16 cellular contexts compared by ENCODE assay signal in genomic region chr18:9067823-9068222, GRCh38. TPM values are rescaled to one million over a fixed set of nuclear protein-coding genes. Genes with fewer than 3 reads are reported as not detected.
DNase-seq lines count a peak whose midpoint lies in the region; ATAC-seq and TF ChIP-seq lines count a peak whose summit lies in the region.
"Had no signal": no experiment of that assay in that cellular context is flagged by ENCODE, and none has a peak within 500 bp of the region (broad histone marks: within the 10 kb centered on the region; RNA-seq: fewer than 3 reads in every experiment).

No MANE protein-coding gene starts in this region.

- H3K27me3 ChIP-seq in BLaER1, result no peaks in the 10 kb centered on the region
- H3K27me3 ChIP-seq: MG63 had no signal

- H3K4me3 Mint-ChIP-seq in activated T-cell treated with anti-CD3 and anti-CD28 coated beads, Interleukin-2, amount 50 U/mL, for 72 hours, result no peak overlapping the region

- POLR2A ChIA-PET in OCI-LY7 (lab: Charles Lee), result interaction anchor here (0.6 to 0.7 kb wide), 2 partner anchors 13 to 471 kb away, joined by 3 read pairs; no protein-coding TSS in a partner anchor

- peak overlapping the region; percentile 70; the same call in 1 of the 2 replicates for H3K4me2 ChIP-seq in BLaER1
- no peak overlapping the region for H3K4me2 ChIP-seq in OCI-LY7 (ENCODE audit: low read length)

- no peaks in the 10 kb centered on the region for H3K9me3 Mint-ChIP-seq in activated T-cell treated with anti-CD3 and anti-CD28 coated beads, Interleukin-2, amount 50 U/mL, for 72 hours

- H3K9me3 ChIP-seq in BLaER1 (no peaks in the 10 kb centered on the region), OCI-LY7 (ENCODE audit: low read length) (peaks cover 7% of the 10 kb centered on the region; the same call in 1 of the 2 replicates)
- H3K9me3 ChIP-seq: MG63 had no signal

- H3K4me1 ChIP-seq in BLaER1, result peaks cover 58% of the 10 kb centered on the region
- H3K4me1 ChIP-seq in OCI-LY7 (ENCODE audit: insufficient read depth, low read length, poor library complexity, severe bottlenecking), result peaks cover 76% of the 10 kb centered on the region

- ATAC-seq in activated T-cell treated with anti-CD3 and anti-CD28 coated beads, Interleukin-2, amount 50 U/mL, for 72 hours (replicated peaks in 1 of 2), result no peak
- ATAC-seq in GM18498 (IDR thresholded peaks at IDR 0.05; ENCODE audit: unreplicated experiment) (no peak), HG02981 (IDR thresholded peaks at IDR 0.05; ENCODE audit: unreplicated experiment) (no peak)

- TF ChIP-seq CTCF in OCI-LY7 (conservative IDR thresholded peaks at IDR 0.05; ENCODE audit: low read length) (no peak), epithelial cell of esophagus (IDR thresholded peaks at IDR 0.05; ENCODE audit: insufficient read depth, low read depth, low read length, missing control alignments) (no peak), GM10266 (IDR thresholded peaks at IDR 0.05; ENCODE audit: control insufficient read depth, insufficient read depth, low read depth, missing control alignments) (no peak)

- peaks cover 0 to 3% of the 10 kb centered on the region in 2 donors for H3K36me3 Mint-ChIP-seq in activated T-cell treated with anti-CD3 and anti-CD28 coated beads, Interleukin-2, amount 50 U/mL, for 72 hours (ENCODE audit: insufficient read depth in 2 of 2)

- H3K36me3 ChIP-seq in BLaER1 (no peaks in the 10 kb centered on the region), OCI-LY7 (ENCODE audit: insufficient read depth, low read length) (no peaks in the 10 kb centered on the region; the same call in 1 of the 2 replicates)
- H3K36me3 ChIP-seq: MG63 had no signal

- H3K9ac ChIP-seq in BLaER1, result no peak overlapping the region

- BruUV-seq in OCI-LY7 (replicated peaks; lab: Mats Ljungman, UMichigan), result no TSS peak

- DNase-seq in OCI-LY7 (ENCODE audit: low spot score) (no peak), epithelial cell of esophagus (ENCODE audit: low read depth) (peak; percentile 26), mucosa of gallbladder (ENCODE audit: low spot score) (peak; percentile 31), GM10266 (ENCODE audit: extremely low spot score) (no peak)
- DNase-seq in activated T-cell treated with anti-CD3 and anti-CD28 coated beads, Interleukin-2, amount 50 U/mL, for 72 hours, result no peak
- DNase-seq: EL, KG1, MG63, NCI-H1105, NCI-H1694 treated with DMSO at 0.1 percent for 48 hours, NCI-H345, SIG-M5 had no signal

- no peaks in the 10 kb centered on the region for H3K9me2 ChIP-seq in OCI-LY7 (ENCODE audit: insufficient read depth, low read length)

- H3K27ac ChIP-seq in BLaER1 (peak overlapping the region; percentile 53; the same call in 1 of the 2 replicates), OCI-LY7 (ENCODE audit: low read depth, low read length, poor library complexity, severe bottlenecking) (peak overlapping the region; percentile 94)
- H3K27ac ChIP-seq: 22Rv1 had no signal

- CTCF ChIA-PET in OCI-LY7 (lab: Charles Lee; ENCODE audit: unreplicated experiment), result no interaction called here

- H3K79me2 ChIP-seq in OCI-LY7 (ENCODE audit: insufficient read depth, low read depth, low read length), result no peaks in the 10 kb centered on the region

- H3K4me3 ChIP-seq in BLaER1, result no peak overlapping the region
- H3K4me3 ChIP-seq in OCI-LY7 (ENCODE audit: low read depth, low read length, poor library complexity, severe bottlenecking), result no peak overlapping the region
- H3K4me3 ChIP-seq in epithelial cell of esophagus (ENCODE audit: low read length), result no peak overlapping the region
- H3K4me3 ChIP-seq: MG63 had no signal

- no peaks in the 10 kb centered on the region for H3K27me3 Mint-ChIP-seq in activated T-cell treated with anti-CD3 and anti-CD28 coated beads, Interleukin-2, amount 50 U/mL, for 72 hours (ENCODE audit: low read depth)

- no peak overlapping the region for H3K27ac Mint-ChIP-seq in activated T-cell treated with anti-CD3 and anti-CD28 coated beads, Interleukin-2, amount 50 U/mL, for 72 hours

- no peak overlapping the region for H2AFZ ChIP-seq in OCI-LY7 (ENCODE audit: low read length)

- H4K20me1 ChIP-seq in BLaER1 (no peaks in the 10 kb centered on the region), OCI-LY7 (ENCODE audit: insufficient read depth, low read length) (no peaks in the 10 kb centered on the region)

- peaks cover 31% of the 10 kb centered on the region for H3K4me1 Mint-ChIP-seq in activated T-cell treated with anti-CD3 and anti-CD28 coated beads, Interleukin-2, amount 50 U/mL, for 72 hours (ENCODE audit: low read depth)

- intact Hi-C loops in OCI-LY7 (cut with micrococcal nuclease; ENCODE audit: unreplicated experiment), result loop anchor here (2.0 to 10.0 kb wide), 4 partner anchors 61 to 547 kb away; partner anchors contain the start of gene PPP4R1

RNA-seq across cellular contexts. Expression of gene NDUFV2, which starts 34.7 kb away (rescaled TPM):
- 145 and 185 TPM in 2 replicates for total RNA-seq in OCI-LY7 (2014; rRNA removed; shearing (Covaris generic))
- total RNA-seq in OCI-LY7 (2022), result 201 and 213 TPM in 2 replicates
- total RNA-seq in mucosa of gallbladder, result 106 TPM
- 100 to 1,000 TPM; 394 to 497 TPM for total RNA-seq in activated T-cell treated with anti-CD3 and anti-CD28 coated beads, Interleukin-2, amount 50 U/mL, for 72 hours

Comparison
In these comparisons a context has a peak if more than half of its experiments do, and no peak if none do; other contexts are left out.
1. DNase-seq: peak in epithelial cell of esophagus (single experiment) and mucosa of gallbladder (single experiment); none in OCI-LY7 (single experiment), GM10266 (single experiment) and activated T-cell treated with anti-CD3 and anti-CD28 coated beads, Interleukin-2, amount 50 U/mL, for 72 hours (0 of 2).